Comparison of ENCODE assay signal across 11 cellular contexts in the genomic region with DNA sequence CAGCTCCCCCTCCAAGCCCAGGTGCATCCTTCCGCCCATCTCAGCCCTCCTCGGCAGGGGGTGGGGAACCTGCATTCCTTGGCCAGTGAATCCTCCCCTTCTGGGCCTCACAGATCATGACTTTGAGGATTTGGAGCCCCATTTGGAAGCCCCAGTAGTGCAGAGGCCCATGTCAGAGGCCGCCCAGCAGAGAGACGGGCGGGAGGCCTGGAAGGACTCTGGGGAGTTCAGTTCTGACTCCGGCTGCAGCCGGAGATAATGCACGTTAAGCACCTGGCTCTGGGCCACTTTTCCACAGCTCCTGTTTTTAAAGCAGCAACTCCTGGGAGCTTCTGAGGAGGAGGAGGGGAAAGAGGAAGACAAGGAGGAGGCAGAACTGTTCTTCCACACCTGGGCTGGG. TPM values are rescaled to one million over a fixed set of nuclear protein-coding genes. Genes with fewer than 3 reads are reported as not detected.
DNase-seq lines count a peak whose midpoint lies in the region; ATAC-seq and TF ChIP-seq lines count a peak whose summit lies in the region.
"Had no signal": no experiment of that assay in that cellular context is flagged by ENCODE, and none has a peak within 500 bp of the region (broad histone marks: within the 10 kb centered on the region; RNA-seq: fewer than 3 reads in every experiment).

No MANE protein-coding gene starts in this region.

- peaks cover 0 to 7% (median 0%) of the 10 kb centered on the region in 11 experiments; a peak in 2 of 22 replicates for H4K20me1 ChIP-seq in BLaER1 treated with 17β-estradiol and CSF1 and Interleukin-3, amounts not matched to agents 10 nM and 100 nM

- TF ChIP-seq CTCF in choroid plexus epithelial cell (conservative IDR thresholded peaks at IDR 0.05; ENCODE audit: low read depth, low read length) (no peak), mucosa of descending colon (IDR thresholded peaks at IDR 0.05) (no peak)

- peaks cover 5 to 27% (median 15%) of the 10 kb centered on the region in 10 experiments; a peak in 19 of 20 replicates for H3K4me1 ChIP-seq in BLaER1 treated with 17β-estradiol and CSF1 and Interleukin-3, amounts not matched to agents 10 nM and 100 nM
- peaks cover 17% of the 10 kb centered on the region for H3K4me1 ChIP-seq in mucosa of descending colon (ENCODE audit: low read depth)

- no peak overlapping the region for H3K4me3 Mint-ChIP-seq in stimulated activated memory B cell treated with anti-CD40 and anti-IgM and Interleukin-4, amounts not matched to agents 10 μg/mL and 1 μg/mL and 100 μg/mL, for 72 hours

- DNase-seq in NCI-H2029 (lab: John Stamatoyannopoulos, UW) (peak; percentile 66), choroid plexus epithelial cell (ENCODE audit: low read depth) (peak; percentile 62), mucosa of descending colon (peak in 2 of 3 donors; percentile 44 to 47), hippocampal formation (lab: John Stamatoyannopoulos, UW) (no peak), RPMI8226 (no peak)
- DNase-seq in activated CD4-positive, alpha-beta T cell treated with anti-CD3 and anti-CD28 coated beads for 4 hours = no peak
- DNase-seq: activated naive CD4-positive, alpha-beta T cell treated with anti-CD3 and anti-CD28 coated beads, Interleukin-2, amount 50 U/mL, for 16 hours; MM.1S had no signal

- intact Hi-C loops in mucosa of descending colon (cut with DNase I, micrococcal nuclease) = no loop called here

- H3K4me3 ChIP-seq in BLaER1 treated with 17β-estradiol and CSF1 and Interleukin-3, amounts not matched to agents 10 nM and 100 nM = no peak overlapping the region
- no peak overlapping the region for H3K4me3 ChIP-seq in choroid plexus epithelial cell (ENCODE audit: low read depth, low read length)
- H3K4me3 ChIP-seq in mucosa of descending colon = no peak overlapping the region
- H3K4me3 ChIP-seq: pancreas had no signal

- H3K27me3 Mint-ChIP-seq in stimulated activated memory B cell treated with anti-CD40 and anti-IgM and Interleukin-4, amounts not matched to agents 10 μg/mL and 1 μg/mL and 100 μg/mL, for 72 hours = peaks cover 99% of the 10 kb centered on the region

- H3K9me3 Mint-ChIP-seq in stimulated activated memory B cell treated with anti-CD40 and anti-IgM and Interleukin-4, amounts not matched to agents 10 μg/mL and 1 μg/mL and 100 μg/mL, for 72 hours = no peaks in the 10 kb centered on the region

- no peaks in the 10 kb centered on the region for H3K9me3 ChIP-seq in BLaER1 treated with 17β-estradiol and CSF1 and Interleukin-3, amounts not matched to agents 10 nM and 100 nM (replicated peaks in 1 of 11)
- H3K9me3 ChIP-seq in mucosa of descending colon = no peaks in the 10 kb centered on the region
- H3K9me3 ChIP-seq: pancreas had no signal

- H3K27me3 ChIP-seq in BLaER1 treated with 17β-estradiol and CSF1 and Interleukin-3, amounts not matched to agents 10 nM and 100 nM = peaks cover 21 to 34% (median 28%) of the 10 kb centered on the region in 11 experiments; a peak in 20 of 22 replicates
- H3K27me3 ChIP-seq: pancreas had no signal

- no peaks in the 10 kb centered on the region for H3K36me3 ChIP-seq in BLaER1 treated with 17β-estradiol and CSF1 and Interleukin-3, amounts not matched to agents 10 nM and 100 nM
- no peaks in the 10 kb centered on the region for H3K36me3 ChIP-seq in mucosa of descending colon (ENCODE audit: low read depth)
- H3K36me3 ChIP-seq: pancreas had no signal

- H3K9ac ChIP-seq in BLaER1 treated with 17β-estradiol and CSF1 and Interleukin-3, amounts not matched to agents 10 nM and 100 nM = no peak overlapping the region

- H3K36me3 Mint-ChIP-seq in stimulated activated memory B cell treated with anti-CD40 and anti-IgM and Interleukin-4, amounts not matched to agents 10 μg/mL and 1 μg/mL and 100 μg/mL, for 72 hours = no peaks in the 10 kb centered on the region

- ATAC-seq in mucosa of descending colon = no peak
- ATAC-seq in stimulated activated memory B cell treated with anti-CD40 and anti-IgM and Interleukin-4, amounts not matched to agents 10 μg/mL and 1 μg/mL and 100 μg/mL, for 72 hours = no peak
- ATAC-seq: pancreas had no signal

- H3K4me2 ChIP-seq in BLaER1 treated with 17β-estradiol and CSF1 and Interleukin-3, amounts not matched to agents 10 nM and 100 nM = peak overlapping the region in 7 of 11 experiments; percentile 27 to 56 (median 42); a peak in 12 of 22 replicates

- no peak overlapping the region for H3K27ac Mint-ChIP-seq in stimulated activated memory B cell treated with anti-CD40 and anti-IgM and Interleukin-4, amounts not matched to agents 10 μg/mL and 1 μg/mL and 100 μg/mL, for 72 hours

- peaks cover 9% of the 10 kb centered on the region for H3K4me1 Mint-ChIP-seq in stimulated activated memory B cell treated with anti-CD40 and anti-IgM and Interleukin-4, amounts not matched to agents 10 μg/mL and 1 μg/mL and 100 μg/mL, for 72 hours

- no peak overlapping the region for H3K27ac ChIP-seq in BLaER1 treated with 17β-estradiol and CSF1 and Interleukin-3, amounts not matched to agents 10 nM and 100 nM
- H3K27ac ChIP-seq: pancreas had no signal

RNA-seq across cellular contexts. Expression of gene ATOH8, which starts 14.9 kb away (rescaled TPM):
- total RNA-seq in mucosa of descending colon = 1 to 10 TPM; 1.9 to 8.7 (median 2.8) TPM

Comparison
In these comparisons a context has a peak if more than half of its experiments do, and no peak if none do; other contexts are left out.
1. DNase-seq: peak in NCI-H2029 (single experiment), choroid plexus epithelial cell (single experiment) and mucosa of descending colon (2 of 3); none in hippocampal formation (0 of 2), activated CD4-positive, alpha-beta T cell treated with anti-CD3 and anti-CD28 coated beads for 4 hours (0 of 2) and RPMI8226 (single experiment).